Comparison of ENCODE assay signal across 15 cellular contexts in the genomic region with DNA sequence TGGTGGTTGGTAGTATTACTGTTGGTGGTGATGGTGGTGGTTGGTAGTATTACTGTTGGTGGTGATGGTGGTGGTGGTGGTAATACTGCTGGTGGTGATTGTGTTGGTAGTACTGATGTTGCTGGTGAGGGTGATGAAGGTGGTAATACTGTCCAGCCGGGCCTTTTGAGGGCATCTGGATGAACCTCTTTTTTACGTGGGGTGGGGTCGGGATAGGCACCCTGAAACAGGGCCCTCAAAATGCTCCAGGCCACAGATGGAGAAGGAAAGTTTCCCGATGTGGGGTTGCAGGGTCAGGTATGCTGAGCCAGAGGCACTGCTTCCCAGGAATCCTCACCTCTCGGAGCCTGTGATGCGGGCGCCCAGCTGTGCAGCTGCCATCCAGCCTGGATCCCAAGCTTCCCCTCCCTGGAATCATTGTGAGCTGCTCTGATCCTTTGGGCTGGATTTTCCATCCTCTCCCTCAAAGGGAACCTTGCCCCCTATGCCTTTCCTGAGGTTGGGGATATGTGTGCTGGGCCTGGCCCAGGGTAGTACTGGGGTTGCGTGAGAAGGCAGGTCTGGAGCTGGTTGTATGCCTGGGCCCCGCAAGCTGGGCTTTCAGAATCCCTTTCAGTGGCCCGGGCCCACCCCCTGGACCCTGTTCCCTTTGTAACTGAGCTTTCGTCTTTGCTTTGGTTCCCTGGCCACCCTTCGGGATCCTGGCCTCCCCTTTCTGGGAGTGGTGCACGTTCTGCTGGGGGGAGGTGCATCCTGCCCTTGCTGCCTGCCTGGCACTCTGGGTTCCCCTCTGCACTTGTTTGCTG. TPM values are rescaled to one million over a fixed set of nuclear protein-coding genes. Genes with fewer than 3 reads are reported as not detected.
DNase-seq lines count a peak whose midpoint lies in the region; ATAC-seq and TF ChIP-seq lines count a peak whose summit lies in the region.
"Had no signal": no experiment of that assay in that cellular context is flagged by ENCODE, and none has a peak within 500 bp of the region (broad histone marks: within the 10 kb centered on the region; RNA-seq: fewer than 3 reads in every experiment).

No MANE protein-coding gene starts in this region.

- no peak overlapping the region for H3K4me3 Mint-ChIP-seq in endodermal cell
- no peak overlapping the region for H3K4me3 Mint-ChIP-seq in activated CD4-positive, alpha-beta T cell treated with anti-CD3 and anti-CD28 coated beads, Interleukin-2, amount 10 ng/mL, durations not matched to agents 7 days and 5 days
- H3K4me3 Mint-ChIP-seq: CD4-positive, alpha-beta T cell had no signal

- CTCF ChIA-PET in activated CD4-positive, alpha-beta T cell treated with anti-CD3 and anti-CD28 coated beads, Interleukin-2, amount 10 ng/mL, durations not matched to agents 7 days and 5 days (lab: Charles Lee) = no interaction called here

- no peak for ATAC-seq in Right ventricle myocardium superior (ENCODE audit: poor library complexity)
- ATAC-seq: HCT116 had no signal

- H3K27me3 Mint-ChIP-seq in endodermal cell (ENCODE audit: insufficient read depth) = no peaks in the 10 kb centered on the region
- no peaks in the 10 kb centered on the region for H3K27me3 Mint-ChIP-seq in activated CD4-positive, alpha-beta T cell treated with anti-CD3 and anti-CD28 coated beads, Interleukin-2, amount 10 ng/mL, durations not matched to agents 7 days and 5 days
- H3K27me3 Mint-ChIP-seq: CD4-positive, alpha-beta T cell had no signal

- H3K4me3 ChIP-seq in endodermal cell (ENCODE audit: low read length) (peak overlapping the region; percentile 25), spleen (no peak overlapping the region)
- H3K4me3 ChIP-seq: BLaER1 treated with 17β-estradiol and CSF1 and Interleukin-3, amounts not matched to agents 10 nM and 100 nM; GM23248 had no signal

- TF ChIP-seq POLR2A in spleen (IDR thresholded peaks at IDR 0.05) = no peak

- intact Hi-C loops in spleen (cut with DNase I; ENCODE audit: low total_unique reads) = no loop called here
- intact Hi-C loops in Right ventricle myocardium superior (cut with DNase I) = no loop called here

- H3K4me1 ChIP-seq in endodermal cell (ENCODE audit: control insufficient read depth, insufficient read depth, low read length) = no peaks in the 10 kb centered on the region
- no peaks in the 10 kb centered on the region for H3K4me1 ChIP-seq in spleen

- H3K36me3 ChIP-seq in endodermal cell (ENCODE audit: control insufficient read depth, insufficient read depth, low read length) (peaks cover 10% of the 10 kb centered on the region), spleen (no peaks in the 10 kb centered on the region)
- H3K36me3 ChIP-seq: BLaER1 treated with 17β-estradiol and CSF1 and Interleukin-3, amounts not matched to agents 10 nM and 100 nM had no signal

- H3K36me3 Mint-ChIP-seq in endodermal cell (ENCODE audit: low read depth) = peaks cover 17% of the 10 kb centered on the region
- H3K36me3 Mint-ChIP-seq in activated CD4-positive, alpha-beta T cell treated with anti-CD3 and anti-CD28 coated beads, Interleukin-2, amount 10 ng/mL, durations not matched to agents 7 days and 5 days (ENCODE audit: low read depth) = no peaks in the 10 kb centered on the region

- peaks cover 3% of the 10 kb centered on the region for H3K4me1 Mint-ChIP-seq in endodermal cell
- no peaks in the 10 kb centered on the region for H3K4me1 Mint-ChIP-seq in activated CD4-positive, alpha-beta T cell treated with anti-CD3 and anti-CD28 coated beads, Interleukin-2, amount 10 ng/mL, durations not matched to agents 7 days and 5 days

- H3K27ac Mint-ChIP-seq in endodermal cell = no peak overlapping the region
- no peak overlapping the region for H3K27ac Mint-ChIP-seq in activated CD4-positive, alpha-beta T cell treated with anti-CD3 and anti-CD28 coated beads, Interleukin-2, amount 10 ng/mL, durations not matched to agents 7 days and 5 days
- H3K27ac Mint-ChIP-seq: CD4-positive, alpha-beta T cell had no signal

- DNase-seq in endodermal cell (no peak), mesenteric fat pad (ENCODE audit: low spot score) (peak; percentile 59), spleen (peak; percentile 27), Right ventricle myocardium superior (no peak), HK-2 (ENCODE audit: unreplicated experiment) (no peak), NCI-H2081 treated with DMSO at 0.1 percent for 48 hours (lab: John Stamatoyannopoulos, UW) (no peak)
- DNase-seq in activated CD4-positive, alpha-beta T cell treated with anti-CD3 and anti-CD28 coated beads, Interleukin-2, amount 10 ng/mL, durations not matched to agents 7 days and 5 days = no peak
- DNase-seq: ACHN; Calu3; CD4-positive, alpha-beta T cell; DMS 273 treated with DMSO at 0.1 percent for 48 hours; GM23248 had no signal

- H3K27me3 ChIP-seq in endodermal cell (ENCODE audit: control insufficient read depth, insufficient read depth, low read length, poor library complexity, severe bottlenecking) (no peaks in the 10 kb centered on the region), spleen (replicated peaks in 1 of 7) (no peaks in the 10 kb centered on the region)
- H3K27me3 ChIP-seq: BLaER1 treated with 17β-estradiol and CSF1 and Interleukin-3, amounts not matched to agents 10 nM and 100 nM had no signal

- no peak for TF ChIP-seq CTCF in endodermal cell (conservative IDR thresholded peaks at IDR 0.05)
- no peak for TF ChIP-seq CTCF in spleen (IDR thresholded peaks at IDR 0.05 in 8 of 11, conservative IDR thresholded peaks at IDR 0.05 in 3 of 11)

- H3K9me3 Mint-ChIP-seq in endodermal cell = peaks cover 5% of the 10 kb centered on the region
- H3K9me3 Mint-ChIP-seq in activated CD4-positive, alpha-beta T cell treated with anti-CD3 and anti-CD28 coated beads, Interleukin-2, amount 10 ng/mL, durations not matched to agents 7 days and 5 days = no peaks in the 10 kb centered on the region
- H3K9me3 Mint-ChIP-seq: CD4-positive, alpha-beta T cell had no signal

- H3K27ac ChIP-seq in angular gyrus (ENCODE audit: low read depth, low read length) (peak overlapping the region; percentile 96), endodermal cell (ENCODE audit: low read depth, low read length) (no peak overlapping the region), spleen (no peak overlapping the region)
- H3K27ac ChIP-seq: BLaER1 treated with 17β-estradiol and CSF1 and Interleukin-3, amounts not matched to agents 10 nM and 100 nM; GM23248 had no signal

- H3K9me3 ChIP-seq in endodermal cell (ENCODE audit: control insufficient read depth, low read length) (peaks cover 66% of the 10 kb centered on the region), spleen (peaks cover 0 to 28% (median 4%) of the 10 kb centered on the region in 8 donors)

- WGBS in endodermal cell (ENCODE audit: insufficient coverage in 1 of 2, insufficient read length in 1 of 2), 2 experiments = 95 to 98% methylated on average over 8 to 13 of the region's 13 CpGs
- 92 to 95% (median 94%) methylated on average over 13 of the region's 13 CpGs for WGBS in spleen, 5 donors

- H3K9ac ChIP-seq in endodermal cell (ENCODE audit: extremely low read depth, low read length, poor library complexity, severe bottlenecking) = no peak overlapping the region
- H3K9ac ChIP-seq: BLaER1 treated with 17β-estradiol and CSF1 and Interleukin-3, amounts not matched to agents 10 nM and 100 nM; GM23248 had no signal

- POLR2A ChIA-PET in activated CD4-positive, alpha-beta T cell treated with anti-CD3 and anti-CD28 coated beads, Interleukin-2, amount 10 ng/mL, durations not matched to agents 7 days and 5 days (lab: Charles Lee) = no interaction called here

RNA-seq across cellular contexts. Expression of gene DOCK1, which starts 43.3 kb away (rescaled TPM):
- 10 to 100 TPM; 72.4 to 89.3 TPM for total RNA-seq in endodermal cell
- 33.7 TPM for polyA plus RNA-seq in endodermal cell (2013, experiment 1 of 2)
- 35.9 TPM for polyA plus RNA-seq in endodermal cell (2013, experiment 2 of 2)
- 46.0 TPM for total RNA-seq in mesenteric fat pad
- total RNA-seq in spleen = 10 to 100 TPM; 21.5 to 40.5 (median 35.7) TPM
- 1 to 10 TPM; 2.2 to 5.2 (median 2.6) TPM for polyA plus RNA-seq in spleen
- 14.3 TPM for total RNA-seq in Right ventricle myocardium superior
- total RNA-seq in activated CD4-positive, alpha-beta T cell treated with anti-CD3 and anti-CD28 coated beads, Interleukin-2, amount 10 ng/mL, durations not matched to agents 7 days and 5 days = under 1 TPM in 1 of 2 experiments, not detected in 1; 0.05 TPM
- total RNA-seq: CD4-positive, alpha-beta T cell had no signal

Comparison
In these comparisons a context has a peak if more than half of its experiments do, and no peak if none do; other contexts are left out.
1. DNase-seq: peak in mesenteric fat pad (single experiment) and spleen (single experiment); none in endodermal cell (single experiment), Right ventricle myocardium superior (single experiment), HK-2 (single experiment), NCI-H2081 treated with DMSO at 0.1 percent for 48 hours (single experiment) and activated CD4-positive, alpha-beta T cell treated with anti-CD3 and anti-CD28 coated beads, Interleukin-2, amount 10 ng/mL, durations not matched to agents 7 days and 5 days (single experiment).
2. RNA of gene DOCK1, which starts 43.3 kb away (total RNA-seq): 72.4 to 89.3 TPM in endodermal cell, 46.0 TPM in mesenteric fat pad (single experiment), 21.5 to 40.5 TPM in spleen and 14.3 TPM in Right ventricle myocardium superior (single experiment); 0.05 TPM in activated CD4-positive, alpha-beta T cell treated with anti-CD3 and anti-CD28 coated beads, Interleukin-2, amount 10 ng/mL, durations not matched to agents 7 days and 5 days; every median in the first group is over 10 times any median in the second.